31 cellular contexts compared by ENCODE assay signal in genomic region chr10:18830277-18830676, GRCh38.
"Had no signal": no experiment of that assay in that cellular context is flagged by ENCODE, and none has a peak within 500 bp of the region (broad histone marks: within the 10 kb centered on the region; RNA-seq: fewer than 3 reads in every experiment).

No MANE protein-coding gene starts in this region.

- H3K9me3 ChIP-seq: MG63 had no signal

- H3K27me3 ChIP-seq: MG63 had no signal

- H3K4me3 ChIP-seq: MG63 had no signal

- DNase-seq: Karpas-422, Kasumi-1, MG63, MM.1S, MV-4-11, NCI-H1048, NCI-H1092, NCI-H1092 treated with DMSO at 0.1 percent for 48 hours, NCI-H1105, NCI-H1105 treated with DMSO at 0.1 percent for 48 hours, NCI-H1417 treated with DMSO at 0.1 percent for 48 hours, NCI-H1436, NCI-H1436 treated with DMSO at 0.1 percent for 48 hours, NCI-H146, NCI-H1694, NCI-H1694 treated with DMSO at 0.1 percent for 48 hours, NCI-H187, NCI-H187 treated with DMSO at 0.1 percent for 48 hours, NCI-H1930, NCI-H2029, NCI-H2029 treated with DMSO at 0.1 percent for 48 hours, NCI-H2081 treated with DMSO at 0.1 percent for 48 hours, NCI-H2107, NCI-H2171, NCI-H2171 treated with DMSO at 0.1 percent for 48 hours, NCI-H2227 treated with DMSO at 0.1 percent for 48 hours, NCI-H226, NCI-H345, NCI-H446, NCI-H446 treated with DMSO at 0.1 percent for 48 hours, NCI-H510A had no signal

- H3K36me3 ChIP-seq: MG63 had no signal
